15 cellular contexts compared by ENCODE assay signal in the genomic region with DNA sequence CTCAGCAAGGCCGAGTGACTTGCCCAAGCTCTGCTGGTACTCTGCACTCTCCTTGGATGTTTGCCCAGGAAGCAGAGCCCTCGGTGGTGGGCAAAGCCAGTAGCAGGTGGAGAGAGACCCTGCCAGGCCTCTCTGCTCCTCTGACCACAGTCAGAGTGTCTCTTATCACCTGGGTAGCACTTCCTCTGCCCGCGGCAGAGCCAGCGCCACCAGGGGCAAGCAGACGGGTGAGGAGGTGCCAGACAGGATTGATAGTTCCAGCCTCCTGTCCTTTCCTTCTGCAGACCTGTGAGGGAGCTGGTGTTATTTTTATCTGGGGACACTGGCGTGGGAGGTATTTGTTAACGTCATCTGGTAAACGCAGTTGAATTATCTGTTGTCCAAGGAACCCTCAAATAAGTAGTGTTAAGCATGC.
DNase-seq lines count a peak whose midpoint lies in the region; ATAC-seq, FAIRE-seq and TF ChIP-seq lines count a peak whose summit lies in the region.
"Had no signal": no experiment of that assay in that cellular context is flagged by ENCODE, and none has a peak within 500 bp of the region (broad histone marks: within the 10 kb centered on the region; RNA-seq: fewer than 3 reads in every experiment).

No MANE protein-coding gene starts in this region.

- H2AFZ ChIP-seq in GM12878 (ENCODE audit: control insufficient read depth, low read depth, low read length): no peak overlapping the region
- H2AFZ ChIP-seq: parathyroid adenoma had no signal

- H3K9me3 Mint-ChIP-seq in activated T-cell treated with anti-CD3 and anti-CD28 coated beads, Interleukin-2, amount 50 U/mL, for 4 hours: no peaks in the 10 kb centered on the region

- ATAC-seq in activated T-cell treated with anti-CD3 and anti-CD28 coated beads, Interleukin-2, amount 50 U/mL, for 4 hours: no peak
- ATAC-seq in GM12878 (no peak), GM19455 (IDR thresholded peaks at IDR 0.05; ENCODE audit: unreplicated experiment) (no peak)

- POLR2A ChIA-PET in GM12878 (lab: Charles Lee): interaction anchor here (1.6 kb wide), 1 partner anchor 12 kb away, joined by 3 read pairs; no protein-coding TSS in a partner anchor

- H3K27me3 Mint-ChIP-seq in activated T-cell treated with anti-CD3 and anti-CD28 coated beads, Interleukin-2, amount 50 U/mL, for 4 hours (ENCODE audit: low read depth): no peaks in the 10 kb centered on the region

- CTCF ChIA-PET in GM12878 (lab: Yijun Ruan, JAX): no interaction called here

- H3K27me3 ChIP-seq in GM12878 (replicated peaks in 1 of 2; ENCODE audit: control insufficient read depth in 2 of 2, insufficient read depth in 2 of 2, low read length in 1 of 2) (no peaks in the 10 kb centered on the region), tibial artery (no peaks in the 10 kb centered on the region), small intestine (ENCODE audit: control insufficient read depth in 2 of 2, insufficient read depth in 2 of 2, low read length in 2 of 2) (no peaks in the 10 kb centered on the region)

- H3K4me3 ChIP-seq in GM12878 (no peak overlapping the region), kidney (ENCODE audit: low read length in 2 of 2) (no peak overlapping the region), tibial artery (no peak overlapping the region), small intestine (ENCODE audit: low read depth in 1 of 2, low read length in 2 of 2) (no peak overlapping the region)
- H3K4me3 ChIP-seq: HAP-1 had no signal

- H3K36me3 Mint-ChIP-seq in activated T-cell treated with anti-CD3 and anti-CD28 coated beads, Interleukin-2, amount 50 U/mL, for 4 hours (ENCODE audit: insufficient read depth): no peaks in the 10 kb centered on the region

- H3K9ac ChIP-seq in GM12878 (ENCODE audit: control insufficient read depth, insufficient read depth, low read length): no peak overlapping the region
- H3K9ac ChIP-seq in kidney (ENCODE audit: low read length in 2 of 2): no peak overlapping the region
- H3K9ac ChIP-seq: parathyroid adenoma had no signal

- no TSS peak for BruUV-seq in GM12878 (replicated peaks; lab: Mats Ljungman, UMichigan)

- DNase-seq in activated T-cell treated with anti-CD3 and anti-CD28 coated beads, Interleukin-2, amount 50 U/mL, for 1 hour: peak; percentile 11
- DNase-seq in activated T-cell treated with anti-CD3 and anti-CD28 coated beads, Interleukin-2, amount 50 U/mL, for 4 hours: no peak
- no peak for DNase-seq in GM12878 (ENCODE audit: low read depth, low spot score)
- peak; percentile 68 for DNase-seq in kidney
- DNase-seq in tibial artery: peak; percentile 19 to 64
- DNase-seq in SIG-M5 (lab: John Stamatoyannopoulos, UW): no peak
- no peak for DNase-seq in small intestine
- DNase-seq: ACHN; activated CD4-positive, alpha-beta T cell treated with anti-CD3 and anti-CD28 coated beads, Interleukin-2, amount 50 U/mL, for 4 hours; effector CD8-positive, alpha-beta T cell; IMR-90; NCI-H1694 treated with DMSO at 0.1 percent for 48 hours had no signal

- no peak for TF ChIP-seq EP300 in GM12878 (IDR thresholded peaks at IDR 0.05; ENCODE audit: borderline replicate concordance in 1 of 2, control insufficient read depth in 1 of 2, low read depth in 2 of 2, low read length in 2 of 2)

- RAD21 ChIA-PET in GM12878 (lab: Charles Lee; ENCODE audit: unreplicated experiment): no interaction called here

- no peaks in the 10 kb centered on the region for H3K79me2 ChIP-seq in GM12878 (ENCODE audit: control insufficient read depth, insufficient read depth, low read length)
- H3K79me2 ChIP-seq: parathyroid adenoma had no signal

- WGBS in GM12878 (ENCODE audit: insufficient coverage, insufficient replicate concordance, low lambda C conversion rate, missing lambda C conversion rate): 74% methylated on average over 9 of the region's 9 CpGs
- WGBS in small intestine, 3 donors: 58 to 68% (median 65%) methylated on average over 9 of the region's 9 CpGs

- SMC1A ChIA-PET in GM12878 (lab: Charles Lee; ENCODE audit: uncharacterized antibody, unreplicated experiment): interaction anchor here (1.1 to 4.1 kb wide), 4 partner anchors 11 to 18 kb away, joined by 3 to 27 read pairs (median 8); no protein-coding TSS in a partner anchor

- H3K27ac ChIP-seq in GM12878 (ENCODE audit: control insufficient read depth, insufficient read depth) (no peak overlapping the region), kidney (ENCODE audit: low read depth in 2 of 2, low read length in 2 of 2) (no peak overlapping the region), tibial artery (peak overlapping the region; percentile 85 to 87), small intestine (ENCODE audit: low read depth in 1 of 2, low read length in 1 of 2) (no peak overlapping the region)

- H3K9me3 ChIP-seq in GM12878 (replicated peaks; ENCODE audit: control insufficient read depth, insufficient read depth, low read length) (no peaks in the 10 kb centered on the region), kidney (ENCODE audit: control insufficient read depth in 1 of 2, low read length in 2 of 2) (no peaks in the 10 kb centered on the region), tibial artery (no peaks in the 10 kb centered on the region), small intestine (ENCODE audit: control insufficient read depth, low read depth) (no peaks in the 10 kb centered on the region)
- H3K9me3 ChIP-seq: HAP-1 had no signal

- TF ChIP-seq CTCF in GM12878 (IDR thresholded peaks at IDR 0.05 in 2 of 3, conservative IDR thresholded peaks at IDR 0.05 in 1 of 3; ENCODE audit: control insufficient read depth in 2 of 3, extremely low read depth in 1 of 3, insufficient read depth in 1 of 3, low read depth in 3 of 3, low read length in 3 of 3) (no peak), kidney (IDR thresholded peaks at IDR 0.05; ENCODE audit: borderline replicate concordance, extremely low read depth, insufficient read depth) (no peak), tibial artery (IDR thresholded peaks at IDR 0.05) (no peak)

- intact Hi-C loops in GM12878 (cut with micrococcal nuclease; ENCODE audit: unreplicated experiment): no loop called here
- intact Hi-C loops in kidney (cut with DNase I): no loop called here
- intact Hi-C loops in tibial artery (cut with DNase I; ENCODE audit: low total_unique reads): no loop called here

- H3K4me3 Mint-ChIP-seq in activated T-cell treated with anti-CD3 and anti-CD28 coated beads, Interleukin-2, amount 50 U/mL, for 4 hours: no peak overlapping the region

- in situ Hi-C loops in GM12878 (cut with MboI): no loop called here

- TF ChIP-seq POLR2A in GM12878 (IDR thresholded peaks at IDR 0.05; ENCODE audit: low read depth, low read length): no peak

- no peak overlapping the region for H3K4me2 ChIP-seq in GM12878 (ENCODE audit: control insufficient read depth, insufficient read depth)

- no peak for FAIRE-seq in GM12878 (lab: Jason Lieb, UNC)
- no peak for FAIRE-seq in kidney (lab: Jason Lieb, UNC)
- FAIRE-seq in small intestine (lab: Jason Lieb, UNC): no peak

- no peak for TF ChIP-seq RAD21 in GM12878 (IDR thresholded peaks at IDR 0.05; ENCODE audit: insufficient read depth, low read depth, low read length)

- no peaks in the 10 kb centered on the region for H4K20me1 ChIP-seq in GM12878 (ENCODE audit: control insufficient read depth, insufficient read depth)

- H3K36me3 ChIP-seq in GM12878 (ENCODE audit: control insufficient read depth in 2 of 2, insufficient read depth in 2 of 2, low read length in 1 of 2) (no peaks in the 10 kb centered on the region), kidney (ENCODE audit: control insufficient read depth in 1 of 2, insufficient read depth in 2 of 2, low read length in 2 of 2) (no peaks in the 10 kb centered on the region), tibial artery (peaks cover 0 to 29% (median 0%) of the 10 kb centered on the region in 3 donors), small intestine (ENCODE audit: control insufficient read depth in 2 of 2, insufficient read depth in 2 of 2, low read length in 2 of 2) (no peaks in the 10 kb centered on the region)
- H3K36me3 ChIP-seq: HAP-1 had no signal

- peaks cover 35% of the 10 kb centered on the region for H3K4me1 Mint-ChIP-seq in activated T-cell treated with anti-CD3 and anti-CD28 coated beads, Interleukin-2, amount 50 U/mL, for 4 hours (ENCODE audit: low read depth)

- peaks cover 44% of the 10 kb centered on the region for H3K4me1 ChIP-seq in GM12878 (ENCODE audit: control insufficient read depth, insufficient read depth, low read length)
- peaks cover 15% of the 10 kb centered on the region in 2 donors for H3K4me1 ChIP-seq in kidney (ENCODE audit: control insufficient read depth in 1 of 2, insufficient read depth in 1 of 2, low read depth in 1 of 2, low read length in 2 of 2)
- H3K4me1 ChIP-seq in tibial artery: peaks cover 0 to 61% (median 33%) of the 10 kb centered on the region in 4 donors
- peaks cover 2 to 9% of the 10 kb centered on the region in 2 donors for H3K4me1 ChIP-seq in small intestine (ENCODE audit: control insufficient read depth in 2 of 2, insufficient read depth in 1 of 2, low read depth in 1 of 2, low read length in 1 of 2)
- H3K4me1 ChIP-seq: HAP-1 had no signal

TF ChIP-seq in GM12878, 131 proteins besides CTCF, POLR2A, EP300 and RAD21 (continues in another document):
- TF ChIP-seq, protein P1, sequence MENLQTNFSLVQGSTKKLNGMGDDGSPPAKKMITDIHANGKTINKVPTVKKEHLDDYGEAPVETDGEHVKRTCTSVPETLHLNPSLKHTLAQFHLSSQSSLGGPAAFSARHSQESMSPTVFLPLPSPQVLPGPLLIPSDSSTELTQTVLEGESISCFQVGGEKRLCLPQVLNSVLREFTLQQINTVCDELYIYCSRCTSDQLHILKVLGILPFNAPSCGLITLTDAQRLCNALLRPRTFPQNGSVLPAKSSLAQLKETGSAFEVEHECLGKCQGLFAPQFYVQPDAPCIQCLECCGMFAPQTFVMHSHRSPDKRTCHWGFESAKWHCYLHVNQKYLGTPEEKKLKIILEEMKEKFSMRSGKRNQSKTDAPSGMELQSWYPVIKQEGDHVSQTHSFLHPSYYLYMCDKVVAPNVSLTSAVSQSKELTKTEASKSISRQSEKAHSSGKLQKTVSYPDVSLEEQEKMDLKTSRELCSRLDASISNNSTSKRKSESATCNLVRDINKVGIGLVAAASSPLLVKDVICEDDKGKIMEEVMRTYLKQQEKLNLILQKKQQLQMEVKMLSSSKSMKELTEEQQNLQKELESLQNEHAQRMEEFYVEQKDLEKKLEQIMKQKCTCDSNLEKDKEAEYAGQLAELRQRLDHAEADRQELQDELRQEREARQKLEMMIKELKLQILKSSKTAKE (IDR thresholded peaks at IDR 0.05; ENCODE audit: low read depth, poor library complexity, severe bottlenecking): no peak
- TF ChIP-seq NRF1 (conservative IDR thresholded peaks at IDR 0.05; ENCODE audit: low read depth, low read length) (no peak), SPI1 (IDR thresholded peaks at IDR 0.05; ENCODE audit: borderline replicate concordance, insufficient read depth, low read depth, low read length) (peak; percentile 47; the same call in 1 of the 2 replicates)

Comparison
In these comparisons a context has a peak if more than half of its experiments do, and no peak if none do; other contexts are left out.
1. DNase-seq: peak in activated T-cell treated with anti-CD3 and anti-CD28 coated beads, Interleukin-2, amount 50 U/mL, for 1 hour (single experiment), kidney (single experiment) and tibial artery (2 of 2); none in activated T-cell treated with anti-CD3 and anti-CD28 coated beads, Interleukin-2, amount 50 U/mL, for 4 hours (single experiment), GM12878 (single experiment), SIG-M5 (single experiment) and small intestine (single experiment).
2. H3K27ac ChIP-seq: peak in tibial artery (2 of 2); none in GM12878 (single experiment), kidney (0 of 2) and small intestine (0 of 2).